Comparison of ENCODE assay signal across 8 cellular contexts in genomic region chr7:92589056-92589455, GRCh38. TPM values are rescaled to one million over a fixed set of nuclear protein-coding genes. Genes with fewer than 3 reads are reported as not detected.
DNase-seq lines count a peak whose midpoint lies in the region; ATAC-seq and TF ChIP-seq lines count a peak whose summit lies in the region.

No MANE protein-coding gene starts in this region.

- TF ChIP-seq CTCF in neural cell (IDR thresholded peaks at IDR 0.05; ENCODE audit: poor library complexity, severe bottlenecking): no peak

- H3K27me3 ChIP-seq in BLaER1 treated with 17β-estradiol and CSF1 and Interleukin-3, amounts not matched to agents 10 nM and 100 nM: no peaks in the 10 kb centered on the region
- H3K27me3 ChIP-seq in NT2/D1 (ENCODE audit: insufficient read depth, insufficient read length) (peaks cover 22% of the 10 kb centered on the region), ectodermal cell (ENCODE audit: control insufficient read depth, insufficient read depth, low read length, poor library complexity, severe bottlenecking) (peaks cover 28% of the 10 kb centered on the region), neural cell (ENCODE audit: insufficient read depth, low read depth, low read length) (peaks cover 10% of the 10 kb centered on the region)

- peak overlapping the region; percentile 83 to 98 (median 94) for H3K4me2 ChIP-seq in BLaER1 treated with 17β-estradiol and CSF1 and Interleukin-3, amounts not matched to agents 10 nM and 100 nM
- peak overlapping the region; percentile 88 for H3K4me2 ChIP-seq in neural cell (ENCODE audit: low read length)

- H3K4me3 ChIP-seq in BLaER1 treated with 17β-estradiol and CSF1 and Interleukin-3, amounts not matched to agents 10 nM and 100 nM: peak overlapping the region; percentile 71 to 96 (median 86)
- H3K4me3 ChIP-seq in NT2/D1 (ENCODE audit: insufficient read length, low read depth) (peak overlapping the region; percentile 88), ectodermal cell (ENCODE audit: insufficient read depth, low read depth, low read length) (peak overlapping the region; percentile 82), neural cell (ENCODE audit: low read length) (peak overlapping the region; percentile 87)

- H3K79me2 ChIP-seq in neural cell (replicated peaks; ENCODE audit: insufficient read depth, low read length): peaks cover 54% of the 10 kb centered on the region

- H3F3A ChIP-seq in neural cell (ENCODE audit: insufficient read depth, low read length, poor library complexity, severe bottlenecking): no peaks in the 10 kb centered on the region

- H3K9ac ChIP-seq in BLaER1 treated with 17β-estradiol and CSF1 and Interleukin-3, amounts not matched to agents 10 nM and 100 nM: peak overlapping the region; percentile 90 to 99 (median 95)
- H3K9ac ChIP-seq in NT2/D1 (ENCODE audit: insufficient read length, low read depth): peak overlapping the region; percentile 93
- peak overlapping the region; percentile 89 for H3K9ac ChIP-seq in neural cell (ENCODE audit: low read length)

- no peaks in the 10 kb centered on the region for H3K9me2 ChIP-seq in neural cell (ENCODE audit: insufficient read depth, low read length)

- H3K9me3 ChIP-seq in BLaER1 treated with 17β-estradiol and CSF1 and Interleukin-3, amounts not matched to agents 10 nM and 100 nM (replicated peaks in 1 of 11): peaks cover 0 to 12% (median 6%) of the 10 kb centered on the region in 11 experiments; a peak in 8 of 22 replicates
- H3K9me3 ChIP-seq in NT2/D1 (ENCODE audit: insufficient read depth, low read length) (no peaks in the 10 kb centered on the region), ectodermal cell (ENCODE audit: control insufficient read depth, low read length) (no peaks in the 10 kb centered on the region), neural cell (ENCODE audit: low read length) (no peaks in the 10 kb centered on the region)

- TF ChIP-seq EP300 in neural cell (conservative IDR thresholded peaks at IDR 0.05; ENCODE audit: poor library complexity, severe bottlenecking): no peak

- ATAC-seq in GM21717 (IDR thresholded peaks at IDR 0.05; ENCODE audit: unreplicated experiment) (no peak), GM18498 (IDR thresholded peaks at IDR 0.05; ENCODE audit: unreplicated experiment) (no peak)

- peaks cover 43 to 60% (median 58%) of the 10 kb centered on the region in 11 experiments; a peak in 21 of 22 replicates for H4K20me1 ChIP-seq in BLaER1 treated with 17β-estradiol and CSF1 and Interleukin-3, amounts not matched to agents 10 nM and 100 nM
- no peaks in the 10 kb centered on the region for H4K20me1 ChIP-seq in neural cell (ENCODE audit: insufficient read depth)

- no peak for TF ChIP-seq RAD21 in neural cell (conservative IDR thresholded peaks at IDR 0.05)

- 46 to 53% methylated on average over 7 of the region's 7 CpGs for WGBS in ectodermal cell, 2 experiments

- peak overlapping the region; percentile 87 to 98 (median 93); a peak in 21 of 22 replicates for H3K27ac ChIP-seq in BLaER1 treated with 17β-estradiol and CSF1 and Interleukin-3, amounts not matched to agents 10 nM and 100 nM
- H3K27ac ChIP-seq in ectodermal cell (ENCODE audit: insufficient read depth, low read depth, low read length, poor library complexity, severe bottlenecking): no peak overlapping the region
- H3K27ac ChIP-seq in neural cell (ENCODE audit: low read length): peak overlapping the region; percentile 93

- H3K36me3 ChIP-seq in BLaER1 treated with 17β-estradiol and CSF1 and Interleukin-3, amounts not matched to agents 10 nM and 100 nM: peaks cover 0 to 45% (median 28%) of the 10 kb centered on the region in 11 experiments; a peak in 20 of 22 replicates
- H3K36me3 ChIP-seq in NT2/D1 (ENCODE audit: insufficient read depth, insufficient read length, low read length) (peaks cover 20% of the 10 kb centered on the region), ectodermal cell (ENCODE audit: control insufficient read depth, insufficient read depth, low read length) (no peaks in the 10 kb centered on the region), neural cell (ENCODE audit: insufficient read depth, low read length) (no peaks in the 10 kb centered on the region)

- H2AFZ ChIP-seq in neural cell (ENCODE audit: low read depth, low read length): peak overlapping the region; percentile 86

- DNase-seq in NT2/D1 (ENCODE audit: low read depth, low spot score) (no peak), anterior cingulate cortex (lab: John Stamatoyannopoulos, UW) (no peak), SHP77 treated with DMSO at 0.1 percent for 48 hours (lab: John Stamatoyannopoulos, UW) (no peak)

- H3K4me1 ChIP-seq in BLaER1 treated with 17β-estradiol and CSF1 and Interleukin-3, amounts not matched to agents 10 nM and 100 nM: peaks cover 29 to 38% (median 36%) of the 10 kb centered on the region in 10 experiments
- H3K4me1 ChIP-seq in NT2/D1 (ENCODE audit: insufficient read depth, insufficient read length): no peaks in the 10 kb centered on the region
- H3K4me1 ChIP-seq in ectodermal cell (ENCODE audit: control insufficient read depth, insufficient read depth, low read length): no peaks in the 10 kb centered on the region

TF ChIP-seq in neural cell, 6 proteins besides CTCF, POLR2A, EP300 and RAD21:
- TF ChIP-seq EZH2 (IDR thresholded peaks at IDR 0.05; ENCODE audit: borderline replicate concordance, insufficient read depth, low read length, poor library complexity, severe bottlenecking): no peak
- no peak for TF ChIP-seq REST (IDR thresholded peaks at IDR 0.05; ENCODE audit: borderline replicate concordance)
- TF ChIP-seq MXI1 (conservative IDR thresholded peaks at IDR 0.05; ENCODE audit: poor library complexity, severe bottlenecking): no peak
- TF ChIP-seq TAF1 (IDR thresholded peaks at IDR 0.05; ENCODE audit: low read depth): no peak
- no peak for TF ChIP-seq POLR2AphosphoS5 (IDR thresholded peaks at IDR 0.05)
- no peak for TF ChIP-seq SMC3 (conservative IDR thresholded peaks at IDR 0.05; ENCODE audit: poor library complexity)

RNA-seq across cellular contexts. Expression of gene FAM133B, which starts 1.1 kb away (rescaled TPM):
- 56.8 TPM for polyA plus RNA-seq in ectodermal cell (2013, experiment 1 of 4)
- 55.5 TPM for polyA plus RNA-seq in ectodermal cell (2013, experiment 2 of 4)
- polyA plus RNA-seq in ectodermal cell (2013, experiment 3 of 4): 38.8 TPM
- 44.2 TPM for polyA plus RNA-seq in ectodermal cell (2013, experiment 4 of 4)
- 50.0 and 56.0 TPM in 2 replicates for polyA plus RNA-seq in neural cell
- polyA minus RNA-seq in neural cell: 39.2 and 50.1 TPM in 2 replicates
